In the genomic region with DNA sequence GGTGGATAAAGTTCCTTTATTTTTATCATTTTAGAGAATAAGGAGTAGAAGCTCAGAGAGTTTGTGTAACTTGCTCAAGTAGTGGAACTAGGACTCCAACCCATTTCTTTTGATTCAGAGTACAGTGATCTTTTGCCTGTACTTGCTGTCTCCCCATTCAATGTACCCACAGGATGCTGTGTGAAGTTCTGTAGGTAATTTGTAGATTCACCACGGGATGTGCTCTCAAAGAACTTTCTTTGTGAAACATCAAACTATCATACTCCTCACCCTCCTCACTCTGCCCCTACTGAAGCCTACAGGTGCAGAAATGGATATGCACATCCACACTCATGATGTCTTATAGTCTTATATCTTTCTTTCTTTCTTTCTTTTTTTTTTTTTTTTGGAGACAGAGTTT, we compare ENCODE assay signal across 4 cellular contexts.
"Had no signal": no experiment of that assay in that cellular context is flagged by ENCODE, and none has a peak within 500 bp of the region (broad histone marks: within the 10 kb centered on the region; RNA-seq: fewer than 3 reads in every experiment).

No MANE protein-coding gene starts in this region.

- DNase-seq: H9, HCEC 1CT, IMR-90 had no signal

- H3K27ac Mint-ChIP-seq: GM23338 had no signal

- H3K4me3 Mint-ChIP-seq: GM23338, H9 had no signal

- H3K9me3 Mint-ChIP-seq: GM23338, H9 had no signal

- H3K4me1 Mint-ChIP-seq: GM23338 had no signal

- ATAC-seq: GM23338 had no signal

- H3K4me2 ChIP-seq: GM23338 had no signal

- H3K4me3 ChIP-seq: GM23338 had no signal

- H2AFZ ChIP-seq: GM23338 had no signal
